19 cellular contexts compared by ENCODE assay signal in genomic region chr13:63287926-63288325, GRCh38.
"Had no signal": no experiment of that assay in that cellular context is flagged by ENCODE, and none has a peak within 500 bp of the region (broad histone marks: within the 10 kb centered on the region; RNA-seq: fewer than 3 reads in every experiment).

No MANE protein-coding gene starts in this region.

- H3K9me3 ChIP-seq: neutrophil, sigmoid colon, testis, upper lobe of right lung, vagina had no signal

- H3K4me3 ChIP-seq: hepatocyte, mucosa of descending colon, sigmoid colon, skin epidermis, testis, tibial nerve, upper lobe of right lung, vagina had no signal

- H3K4me1 ChIP-seq: sigmoid colon, testis, tibial nerve, upper lobe of right lung, vagina had no signal

- H3K4me2 ChIP-seq: hepatocyte had no signal

- H2AFZ ChIP-seq: hepatocyte had no signal

- H3K36me3 ChIP-seq: neutrophil, sigmoid colon, tibial nerve, upper lobe of right lung, vagina had no signal

- ATAC-seq: left lobe of liver; mucosa of descending colon; naive thymus-derived CD8-positive, alpha-beta T cell; stimulated activated naive B cell treated with anti-CD40 and anti-IgM and Interleukin-4, amounts not matched to agents 10 μg/mL and 1 μg/mL and 100 μg/mL, for 72 hours; stimulated activated naive CD8-positive, alpha-beta T cell treated with anti-CD3 and anti-CD28 coated beads, Interleukin-15, amount 100 ng/mL, for 72 hours; upper lobe of right lung had no signal

- DNase-seq: dermis blood vessel endothelial cell; head of caudate nucleus; kidney glomerular epithelial cell; mammary epithelial cell; mucosa of descending colon; naive thymus-derived CD8-positive, alpha-beta T cell; sigmoid colon; stimulated activated CD4-positive, alpha-beta T cell treated with anti-CD3 and anti-CD28 coated beads, Interleukin-2, amount 100 ng/mL, for 24 hours; stimulated activated CD4-positive, alpha-beta T cell treated with anti-CD3 and anti-CD28 coated beads, Interleukin-4, amount 100 ng/mL, for 4 hours; stimulated activated naive B cell treated with anti-CD40 and anti-IgM and Interleukin-4, amounts not matched to agents 10 μg/mL and 1 μg/mL and 100 μg/mL, for 72 hours; stimulated activated naive CD8-positive, alpha-beta T cell treated with anti-CD3 and anti-CD28 coated beads, Interleukin-15, amount 100 ng/mL, for 72 hours; testis; upper lobe of right lung had no signal

- H3K27ac ChIP-seq: hepatocyte, neutrophil, sigmoid colon, skin epidermis, testis, tibial nerve, upper lobe of right lung, vagina had no signal

- H3K27me3 ChIP-seq: hepatocyte, neutrophil, sigmoid colon, testis, tibial nerve, upper lobe of right lung, vagina had no signal
